In genomic region chr6:121237859-121238258, GRCh38 we compare ENCODE assay signal across 22 cellular contexts.
A peak's percentile ranks its signal among the peaks of the same experiment; 100 is the strongest.
DNase-seq lines count a peak whose midpoint lies in the region; ATAC-seq and TF ChIP-seq lines count a peak whose summit lies in the region.
"Had no signal": no experiment of that assay in that cellular context is flagged by ENCODE, and none has a peak within 500 bp of the region (broad histone marks: within the 10 kb centered on the region; RNA-seq: fewer than 3 reads in every experiment).

No MANE protein-coding gene starts in this region.

- H3K4me2 ChIP-seq in mammary epithelial cell (ENCODE audit: insufficient read depth, low read depth, low read length) = no peak overlapping the region
- H3K4me2 ChIP-seq: A549; BLaER1 treated with 17β-estradiol and CSF1 and Interleukin-3, amounts not matched to agents 10 nM and 100 nM had no signal

- DNase-seq in ELR (ENCODE audit: low read depth) (peak; percentile 24), M059J (ENCODE audit: low read depth) (peak; percentile 2), mammary epithelial cell (peak; percentile 18), foreskin keratinocyte (peak; percentile 13 to 46), progenitor cell of endocrine pancreas (ENCODE audit: low spot score, unreplicated experiment) (no peak)
- no peak for DNase-seq in activated naive CD4-positive, alpha-beta T cell treated with Interleukin-2 at 50 U/mL for 16 hours
- DNase-seq: 8988T; ACHN; AML-193; BE2C; CD4-positive, alpha-beta T cell; CD8-positive, alpha-beta memory T cell; DMS53; DMS79 treated with DMSO at 0.1 percent for 48 hours; GOT3; HFFc6 had no signal

- no peaks in the 10 kb centered on the region for H3K27me3 Mint-ChIP-seq in progenitor cell of endocrine pancreas
- H3K27me3 Mint-ChIP-seq: CD4-positive, alpha-beta T cell; CD8-positive, alpha-beta memory T cell had no signal

- TF ChIP-seq CTCF in mammary epithelial cell (conservative IDR thresholded peaks at IDR 0.05 in 1 of 2, IDR thresholded peaks at IDR 0.05 in 1 of 2; ENCODE audit: extremely low read depth in 1 of 2, insufficient read depth in 1 of 2, low read depth in 1 of 2, low read length in 2 of 2) = no peak
- no peak for TF ChIP-seq CTCF in foreskin keratinocyte (conservative IDR thresholded peaks at IDR 0.05)
- TF ChIP-seq CTCF in progenitor cell of endocrine pancreas (IDR thresholded peaks at IDR 0.05; ENCODE audit: unreplicated experiment) = no peak

- CTCF ChIA-PET in mammary epithelial cell (lab: Charles Lee; ENCODE audit: low non-redundant PET) = no interaction called here

- BruUV-seq in mammary epithelial cell (replicated peaks; lab: Mats Ljungman, UMichigan) = no TSS peak

- H3K4me1 Mint-ChIP-seq in progenitor cell of endocrine pancreas (ENCODE audit: low read depth) = no peaks in the 10 kb centered on the region
- H3K4me1 Mint-ChIP-seq: CD14-positive monocyte had no signal

- intact Hi-C loops in mammary epithelial cell (cut with micrococcal nuclease) = no loop called here

- peaks cover 8% of the 10 kb centered on the region for H3K9me3 Mint-ChIP-seq in progenitor cell of endocrine pancreas (ENCODE audit: low read depth)
- H3K9me3 Mint-ChIP-seq: CD4-positive, alpha-beta T cell; HFFc6 had no signal

- H3K9me3 ChIP-seq in mammary epithelial cell (replicated peaks; ENCODE audit: insufficient read depth, low read length) = no peaks in the 10 kb centered on the region
- H3K9me3 ChIP-seq: A549; BE2C; BLaER1 treated with 17β-estradiol and CSF1 and Interleukin-3, amounts not matched to agents 10 nM and 100 nM; HAP-1 had no signal

- no peak overlapping the region for H2AFZ ChIP-seq in mammary epithelial cell (ENCODE audit: low read depth, low read length)

- no peak overlapping the region for H3K4me3 ChIP-seq in mammary epithelial cell (replicated peaks in 1 of 3; ENCODE audit: insufficient read depth in 1 of 3, low read depth in 2 of 3, low read length in 3 of 3)
- H3K4me3 ChIP-seq: A549; BLaER1 treated with 17β-estradiol and CSF1 and Interleukin-3, amounts not matched to agents 10 nM and 100 nM; HAP-1 had no signal

- no peak overlapping the region for H3K27ac Mint-ChIP-seq in progenitor cell of endocrine pancreas
- H3K27ac Mint-ChIP-seq: CD14-positive monocyte; CD4-positive, alpha-beta T cell; HFFc6 had no signal

- H3K4me1 ChIP-seq in mammary epithelial cell (ENCODE audit: insufficient read depth, low read length) (no peaks in the 10 kb centered on the region), foreskin keratinocyte (no peaks in the 10 kb centered on the region)
- H3K4me1 ChIP-seq: A549; BE2C; BLaER1 treated with 17β-estradiol and CSF1 and Interleukin-3, amounts not matched to agents 10 nM and 100 nM; HAP-1 had no signal

- no peaks in the 10 kb centered on the region for H4K20me1 ChIP-seq in mammary epithelial cell (ENCODE audit: insufficient read depth, low read length)
- H4K20me1 ChIP-seq: BLaER1 treated with 17β-estradiol and CSF1 and Interleukin-3, amounts not matched to agents 10 nM and 100 nM had no signal

- H3K27me3 ChIP-seq in mammary epithelial cell (ENCODE audit: insufficient read depth, low read length) (no peaks in the 10 kb centered on the region), foreskin keratinocyte (no peaks in the 10 kb centered on the region)
- H3K27me3 ChIP-seq: BE2C; BLaER1 treated with 17β-estradiol and CSF1 and Interleukin-3, amounts not matched to agents 10 nM and 100 nM had no signal

- ATAC-seq in foreskin keratinocyte (peak; percentile 78), HG02642 (IDR thresholded peaks at IDR 0.05; ENCODE audit: poor library complexity, unreplicated experiment) (no peak), HG03280 (IDR thresholded peaks at IDR 0.05; ENCODE audit: unreplicated experiment) (no peak)
- ATAC-seq: A549 had no signal

- H3K27ac ChIP-seq in mammary epithelial cell (ENCODE audit: insufficient read depth, low read depth, low read length) (no peak overlapping the region), foreskin keratinocyte (no peak overlapping the region)
- H3K27ac ChIP-seq: A549; BLaER1 treated with 17β-estradiol and CSF1 and Interleukin-3, amounts not matched to agents 10 nM and 100 nM had no signal

- H3K36me3 Mint-ChIP-seq in progenitor cell of endocrine pancreas (ENCODE audit: insufficient read depth) = peaks cover 11% of the 10 kb centered on the region

- no peak overlapping the region for H3K9ac ChIP-seq in mammary epithelial cell (ENCODE audit: insufficient read depth, low read length)
- H3K9ac ChIP-seq: BLaER1 treated with 17β-estradiol and CSF1 and Interleukin-3, amounts not matched to agents 10 nM and 100 nM had no signal

- in situ Hi-C loops in mammary epithelial cell (cut with MboI; ENCODE audit: low sequenced_read_pairs in 2 of 2) = no loop called here

- 88% methylated on average over 1 of the region's 1 CpG for WGBS in mammary epithelial cell (ENCODE audit: low coverage, missing lambda C conversion rate)

- dilution Hi-C loops in mammary epithelial cell (cut with HindIII; ENCODE audit: low sequenced_read_pairs) = no loop called here

- no peaks in the 10 kb centered on the region for H3K36me3 ChIP-seq in mammary epithelial cell (ENCODE audit: insufficient read depth, low read length)
- H3K36me3 ChIP-seq: BE2C, HAP-1 had no signal

- H3K79me2 ChIP-seq in mammary epithelial cell (ENCODE audit: insufficient read depth, low read length) = no peaks in the 10 kb centered on the region

- H3K4me3 Mint-ChIP-seq in progenitor cell of endocrine pancreas (ENCODE audit: low read depth) = no peak overlapping the region
- H3K4me3 Mint-ChIP-seq: CD14-positive monocyte; CD4-positive, alpha-beta T cell; HFFc6 had no signal

Comparison
In these comparisons a context has a peak if more than half of its experiments do, and no peak if none do; other contexts are left out.
1. DNase-seq: peak in ELR (single experiment), M059J (single experiment), mammary epithelial cell (single experiment) and foreskin keratinocyte (2 of 2); none in activated naive CD4-positive, alpha-beta T cell treated with Interleukin-2 at 50 U/mL for 16 hours (single experiment) and progenitor cell of endocrine pancreas (single experiment).